In genomic region chr6:119078449-119079287, GRCh38 we compare ENCODE assay signal across 1 cellular context.
A peak's percentile ranks its signal among the peaks of the same experiment; 100 is the strongest.
TF ChIP-seq lines count a peak whose summit lies in the region.

FAM184A (minus strand) TSS chr6:119078664; CDS start chr6:119078299, 365 bp downstream.

TF ChIP-seq in HEK293, 187 proteins besides CTCF, POLR2A, EP300 and RAD21 (continued from another document and continues in another):
- TF ChIP-seq, protein P1, sequence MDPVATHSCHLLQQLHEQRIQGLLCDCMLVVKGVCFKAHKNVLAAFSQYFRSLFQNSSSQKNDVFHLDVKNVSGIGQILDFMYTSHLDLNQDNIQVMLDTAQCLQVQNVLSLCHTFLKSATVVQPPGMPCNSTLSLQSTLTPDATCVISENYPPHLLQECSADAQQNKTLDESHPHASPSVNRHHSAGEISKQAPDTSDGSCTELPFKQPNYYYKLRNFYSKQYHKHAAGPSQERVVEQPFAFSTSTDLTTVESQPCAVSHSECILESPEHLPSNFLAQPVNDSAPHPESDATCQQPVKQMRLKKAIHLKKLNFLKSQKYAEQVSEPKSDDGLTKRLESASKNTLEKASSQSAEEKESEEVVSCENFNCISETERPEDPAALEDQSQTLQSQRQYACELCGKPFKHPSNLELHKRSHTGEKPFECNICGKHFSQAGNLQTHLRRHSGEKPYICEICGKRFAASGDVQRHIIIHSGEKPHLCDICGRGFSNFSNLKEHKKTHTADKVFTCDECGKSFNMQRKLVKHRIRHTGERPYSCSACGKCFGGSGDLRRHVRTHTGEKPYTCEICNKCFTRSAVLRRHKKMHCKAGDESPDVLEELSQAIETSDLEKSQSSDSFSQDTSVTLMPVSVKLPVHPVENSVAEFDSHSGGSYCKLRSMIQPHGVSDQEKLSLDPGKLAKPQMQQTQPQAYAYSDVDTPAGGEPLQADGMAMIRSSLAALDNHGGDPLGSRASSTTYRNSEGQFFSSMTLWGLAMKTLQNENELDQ (tag by site-specific recombination; IDR thresholded peaks at IDR 0.05; ENCODE audit: low read depth) = no peak
- no peak for TF ChIP-seq EGR2 (tag by site-specific recombination; IDR thresholded peaks at IDR 0.05; ENCODE audit: low read depth)
- TF ChIP-seq ZNF121 (tag by site-specific recombination; IDR thresholded peaks at IDR 0.05) = 0 out of 2 replicates have a peak, but pooled peaks have one; percentile 34
- TF ChIP-seq BCL11B (tag by site-specific recombination; IDR thresholded peaks at IDR 0.05; ENCODE audit: low read depth) = no peak
- no peak for TF ChIP-seq ZFP41 (tag by site-specific recombination; IDR thresholded peaks at IDR 0.05; ENCODE audit: borderline replicate concordance)
- TF ChIP-seq ZNF596 (tag by site-specific recombination; IDR thresholded peaks at IDR 0.05) = no peak
- TF ChIP-seq MZF1 (tag by site-specific recombination; IDR thresholded peaks at IDR 0.05; ENCODE audit: borderline replicate concordance) = peak; percentile 88
- no peak for TF ChIP-seq ZNF558 (tag by site-specific recombination; IDR thresholded peaks at IDR 0.05)
- TF ChIP-seq, protein P2, sequence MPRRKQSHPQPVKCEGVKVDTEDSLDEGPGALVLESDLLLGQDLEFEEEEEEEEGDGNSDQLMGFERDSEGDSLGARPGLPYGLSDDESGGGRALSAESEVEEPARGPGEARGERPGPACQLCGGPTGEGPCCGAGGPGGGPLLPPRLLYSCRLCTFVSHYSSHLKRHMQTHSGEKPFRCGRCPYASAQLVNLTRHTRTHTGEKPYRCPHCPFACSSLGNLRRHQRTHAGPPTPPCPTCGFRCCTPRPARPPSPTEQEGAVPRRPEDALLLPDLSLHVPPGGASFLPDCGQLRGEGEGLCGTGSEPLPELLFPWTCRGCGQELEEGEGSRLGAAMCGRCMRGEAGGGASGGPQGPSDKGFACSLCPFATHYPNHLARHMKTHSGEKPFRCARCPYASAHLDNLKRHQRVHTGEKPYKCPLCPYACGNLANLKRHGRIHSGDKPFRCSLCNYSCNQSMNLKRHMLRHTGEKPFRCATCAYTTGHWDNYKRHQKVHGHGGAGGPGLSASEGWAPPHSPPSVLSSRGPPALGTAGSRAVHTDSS (tag by site-specific recombination; IDR thresholded peaks at IDR 0.05) = no peak
- TF ChIP-seq, protein P3, sequence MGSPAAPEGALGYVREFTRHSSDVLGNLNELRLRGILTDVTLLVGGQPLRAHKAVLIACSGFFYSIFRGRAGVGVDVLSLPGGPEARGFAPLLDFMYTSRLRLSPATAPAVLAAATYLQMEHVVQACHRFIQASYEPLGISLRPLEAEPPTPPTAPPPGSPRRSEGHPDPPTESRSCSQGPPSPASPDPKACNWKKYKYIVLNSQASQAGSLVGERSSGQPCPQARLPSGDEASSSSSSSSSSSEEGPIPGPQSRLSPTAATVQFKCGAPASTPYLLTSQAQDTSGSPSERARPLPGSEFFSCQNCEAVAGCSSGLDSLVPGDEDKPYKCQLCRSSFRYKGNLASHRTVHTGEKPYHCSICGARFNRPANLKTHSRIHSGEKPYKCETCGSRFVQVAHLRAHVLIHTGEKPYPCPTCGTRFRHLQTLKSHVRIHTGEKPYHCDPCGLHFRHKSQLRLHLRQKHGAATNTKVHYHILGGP (tag by site-specific recombination; IDR thresholded peaks at IDR 0.05) = no peak
- TF ChIP-seq FEZF1 (tag by site-specific recombination; IDR thresholded peaks at IDR 0.05) = 0 out of 2 replicates have a peak, but pooled peaks have one; percentile 15
- TF ChIP-seq KLF1 (tag by site-specific recombination; IDR thresholded peaks at IDR 0.05) = no peak
- TF ChIP-seq TRIM28 (IDR thresholded peaks at IDR 0.05; ENCODE audit: borderline replicate concordance, low read length) = no peak
- TF ChIP-seq, protein P4, sequence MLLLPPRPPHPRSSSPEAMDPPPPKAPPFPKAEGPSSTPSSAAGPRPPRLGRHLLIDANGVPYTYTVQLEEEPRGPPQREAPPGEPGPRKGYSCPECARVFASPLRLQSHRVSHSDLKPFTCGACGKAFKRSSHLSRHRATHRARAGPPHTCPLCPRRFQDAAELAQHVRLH (tag by site-specific recombination; IDR thresholded peaks at IDR 0.05) = no peak
- TF ChIP-seq ZNF521 (tag by site-specific recombination; IDR thresholded peaks at IDR 0.05) = no peak
- TF ChIP-seq ZNF626 (tag by site-specific recombination; IDR thresholded peaks at IDR 0.05) = no peak
- no peak for TF ChIP-seq ZNF426 (tag by site-specific recombination; IDR thresholded peaks at IDR 0.05)
- peak; percentile 89 for TF ChIP-seq ZEB2 (tag by site-specific recombination; IDR thresholded peaks at IDR 0.05)
- TF ChIP-seq SCRT1 (tag by site-specific recombination; IDR thresholded peaks at IDR 0.05; ENCODE audit: borderline replicate concordance) = no peak
- no peak for TF ChIP-seq RBAK (tag by site-specific recombination; IDR thresholded peaks at IDR 0.05)
- TF ChIP-seq KLF16 (tag by site-specific recombination; IDR thresholded peaks at IDR 0.05) = 0 out of 2 replicates have a peak, but pooled peaks have one; percentile 25
- TF ChIP-seq ZNF169 (tag by site-specific recombination; IDR thresholded peaks at IDR 0.05) = no peak
- no peak for TF ChIP-seq ZBTB7A (tag by site-specific recombination; IDR thresholded peaks at IDR 0.05; ENCODE audit: low read depth)
- no peak for TF ChIP-seq AEBP2 (tag by site-specific recombination; IDR thresholded peaks at IDR 0.05; ENCODE audit: borderline replicate concordance)
- no peak for TF ChIP-seq ZNF585B (tag by site-specific recombination; IDR thresholded peaks at IDR 0.05)
- TF ChIP-seq ZNF311 (tag by site-specific recombination; IDR thresholded peaks at IDR 0.05; ENCODE audit: borderline replicate concordance) = no peak
- no peak for TF ChIP-seq ZNF37A (tag by site-specific recombination; IDR thresholded peaks at IDR 0.05)
- no peak for TF ChIP-seq ZNF677 (tag by site-specific recombination; IDR thresholded peaks at IDR 0.05)
- no peak for TF ChIP-seq PRDM6 (tag by site-specific recombination; IDR thresholded peaks at IDR 0.05)
- no peak for TF ChIP-seq ZNF768 (tag by site-specific recombination; IDR thresholded peaks at IDR 0.05)
- no peak for TF ChIP-seq ZNF843 (tag by site-specific recombination; IDR thresholded peaks at IDR 0.05)
- peak; percentile 28; the same call in 1 of the 2 replicates for TF ChIP-seq BCL11A (tag by site-specific recombination; IDR thresholded peaks at IDR 0.05; ENCODE audit: low read depth)
- no peak for TF ChIP-seq KLF10 (tag by site-specific recombination; IDR thresholded peaks at IDR 0.05)
- no peak for TF ChIP-seq ZNF214 (tag by site-specific recombination; IDR thresholded peaks at IDR 0.05; ENCODE audit: borderline replicate concordance)
- no peak for TF ChIP-seq ZNF16 (tag by site-specific recombination; IDR thresholded peaks at IDR 0.05; ENCODE audit: low read depth)
- TF ChIP-seq ZNF48 (tag by site-specific recombination; IDR thresholded peaks at IDR 0.05) = no peak
- TF ChIP-seq ZNF664 (tag by site-specific recombination; IDR thresholded peaks at IDR 0.05) = no peak
- TF ChIP-seq ZNF623 (tag by site-specific recombination; IDR thresholded peaks at IDR 0.05) = no peak
- no peak for TF ChIP-seq ZNF549 (tag by site-specific recombination; IDR thresholded peaks at IDR 0.05)
- TF ChIP-seq ZNF112 (tag by site-specific recombination; IDR thresholded peaks at IDR 0.05) = no peak
- TF ChIP-seq ZNF184 (tag by site-specific recombination; IDR thresholded peaks at IDR 0.05) = no peak
- peak; percentile 64; the same call in 1 of the 2 replicates for TF ChIP-seq ZNF24 (tag by site-specific recombination; IDR thresholded peaks at IDR 0.05)
- no peak; the same call in 1 of the 2 replicates for TF ChIP-seq ZNF561 (tag by site-specific recombination; IDR thresholded peaks at IDR 0.05; ENCODE audit: borderline replicate concordance)
- TF ChIP-seq ZNF221 (tag by site-specific recombination; IDR thresholded peaks at IDR 0.05; ENCODE audit: borderline replicate concordance) = no peak
- no peak for TF ChIP-seq ZFP3 (tag by site-specific recombination; IDR thresholded peaks at IDR 0.05; ENCODE audit: low read depth)
- no peak for TF ChIP-seq GLIS1 (tag by site-specific recombination; IDR thresholded peaks at IDR 0.05)
- no peak for TF ChIP-seq ZNF324 (tag by site-specific recombination; IDR thresholded peaks at IDR 0.05)
- TF ChIP-seq ZSCAN23 (tag by site-specific recombination; IDR thresholded peaks at IDR 0.05) = no peak
- TF ChIP-seq ZXDB (tag by site-specific recombination; IDR thresholded peaks at IDR 0.05) = peak; percentile 76
- TF ChIP-seq REPIN1 (tag by site-specific recombination; IDR thresholded peaks at IDR 0.05; ENCODE audit: low read depth) = no peak
- TF ChIP-seq IKZF3 (tag by site-specific recombination; IDR thresholded peaks at IDR 0.05) = no peak
- no peak for TF ChIP-seq ZNF239 (tag by site-specific recombination; IDR thresholded peaks at IDR 0.05)
- no peak for TF ChIP-seq ZNF248 (tag by site-specific recombination; IDR thresholded peaks at IDR 0.05)
- TF ChIP-seq ZNF747 (tag by site-specific recombination; IDR thresholded peaks at IDR 0.05) = no peak
- no peak for TF ChIP-seq ZNF555 (tag by site-specific recombination; conservative IDR thresholded peaks at IDR 0.05)
- no peak for TF ChIP-seq ZNF19 (tag by site-specific recombination; IDR thresholded peaks at IDR 0.05; ENCODE audit: low read depth)
- TF ChIP-seq ZNF837 (tag by site-specific recombination; IDR thresholded peaks at IDR 0.05) = no peak
- no peak for TF ChIP-seq ZNF302 (tag by site-specific recombination; IDR thresholded peaks at IDR 0.05; ENCODE audit: low read depth)
- TF ChIP-seq ZNF114 (tag by site-specific recombination; IDR thresholded peaks at IDR 0.05) = no peak
- TF ChIP-seq KLF9 (tag by site-specific recombination; IDR thresholded peaks at IDR 0.05; ENCODE audit: low read depth) = no peak
- TF ChIP-seq, protein P5, sequence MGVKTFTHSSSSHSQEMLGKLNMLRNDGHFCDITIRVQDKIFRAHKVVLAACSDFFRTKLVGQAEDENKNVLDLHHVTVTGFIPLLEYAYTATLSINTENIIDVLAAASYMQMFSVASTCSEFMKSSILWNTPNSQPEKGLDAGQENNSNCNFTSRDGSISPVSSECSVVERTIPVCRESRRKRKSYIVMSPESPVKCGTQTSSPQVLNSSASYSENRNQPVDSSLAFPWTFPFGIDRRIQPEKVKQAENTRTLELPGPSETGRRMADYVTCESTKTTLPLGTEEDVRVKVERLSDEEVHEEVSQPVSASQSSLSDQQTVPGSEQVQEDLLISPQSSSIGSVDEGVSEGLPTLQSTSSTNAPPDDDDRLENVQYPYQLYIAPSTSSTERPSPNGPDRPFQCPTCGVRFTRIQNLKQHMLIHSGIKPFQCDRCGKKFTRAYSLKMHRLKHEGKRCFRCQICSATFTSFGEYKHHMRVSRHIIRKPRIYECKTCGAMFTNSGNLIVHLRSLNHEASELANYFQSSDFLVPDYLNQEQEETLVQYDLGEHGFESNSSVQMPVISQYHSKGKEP (tag by site-specific recombination; IDR thresholded peaks at IDR 0.05) = no peak
- TF ChIP-seq ZNF175 (tag by site-specific recombination; IDR thresholded peaks at IDR 0.05) = no peak
- no peak for TF ChIP-seq ZNF350 (tag by site-specific recombination; IDR thresholded peaks at IDR 0.05)
- TF ChIP-seq ZNF530 (tag by site-specific recombination; IDR thresholded peaks at IDR 0.05; ENCODE audit: low read depth) = no peak
- TF ChIP-seq, protein P6, sequence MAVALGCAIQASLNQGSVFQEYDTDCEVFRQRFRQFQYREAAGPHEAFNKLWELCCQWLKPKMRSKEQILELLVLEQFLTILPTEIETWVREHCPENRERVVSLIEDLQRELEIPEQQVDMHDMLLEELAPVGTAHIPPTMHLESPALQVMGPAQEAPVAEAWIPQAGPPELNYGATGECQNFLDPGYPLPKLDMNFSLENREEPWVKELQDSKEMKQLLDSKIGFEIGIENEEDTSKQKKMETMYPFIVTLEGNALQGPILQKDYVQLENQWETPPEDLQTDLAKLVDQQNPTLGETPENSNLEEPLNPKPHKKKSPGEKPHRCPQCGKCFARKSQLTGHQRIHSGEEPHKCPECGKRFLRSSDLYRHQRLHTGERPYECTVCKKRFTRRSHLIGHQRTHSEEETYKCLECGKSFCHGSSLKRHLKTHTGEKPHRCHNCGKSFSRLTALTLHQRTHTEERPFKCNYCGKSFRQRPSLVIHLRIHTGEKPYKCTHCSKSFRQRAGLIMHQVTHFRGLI (tag by site-specific recombination; IDR thresholded peaks at IDR 0.05) = 0 out of 2 replicates have a peak, but pooled peaks have one; percentile 15
- TF ChIP-seq ZNF391 (tag by site-specific recombination; IDR thresholded peaks at IDR 0.05; ENCODE audit: borderline replicate concordance, low read depth) = 0 out of 2 replicates have a peak, but pooled peaks have one; percentile 33
- no peak for TF ChIP-seq ZNF274 (IDR thresholded peaks at IDR 0.05; ENCODE audit: low read length)
- TF ChIP-seq ZNF274 (tag by site-specific recombination; IDR thresholded peaks at IDR 0.05; ENCODE audit: borderline replicate concordance) = no peak
- no peak for TF ChIP-seq ZNF658 (tag by site-specific recombination; IDR thresholded peaks at IDR 0.05)
- TF ChIP-seq HOXD13 (CRISPR knock-in tag; IDR thresholded peaks at IDR 0.05; ENCODE audit: borderline replicate concordance) = no peak
- TF ChIP-seq SETDB1 (IDR thresholded peaks at IDR 0.05; ENCODE audit: insufficient read length, low read length) = no peak
- TF ChIP-seq ZNF433 (tag by site-specific recombination; IDR thresholded peaks at IDR 0.05; ENCODE audit: low read depth) = no peak
- no peak for TF ChIP-seq ZSCAN16 (tag by site-specific recombination; IDR thresholded peaks at IDR 0.05)
- TF ChIP-seq GLI2 (tag by site-specific recombination; IDR thresholded peaks at IDR 0.05; ENCODE audit: borderline replicate concordance, low read depth) = no peak
